ENCODE assay signal across 2 cellular contexts in genomic region chr13:112769615-112770014, GRCh38.
TF ChIP-seq lines count a peak whose summit lies in the region.

No MANE protein-coding gene starts in this region.

TF ChIP-seq in IMR-90, 13 proteins besides CTCF, POLR2A, EP300 and RAD21:
- TF ChIP-seq BHLHE40 (IDR thresholded peaks at IDR 0.05; ENCODE audit: low read depth, low read length) (no peak), FOS (IDR thresholded peaks at IDR 0.05; ENCODE audit: low read depth, low read length) (no peak), MAFK (IDR thresholded peaks at IDR 0.05; ENCODE audit: low read depth, low read length) (no peak), USF2 (IDR thresholded peaks at IDR 0.05; ENCODE audit: low read depth, low read length) (no peak), CEBPB (IDR thresholded peaks at IDR 0.05; ENCODE audit: low read depth, low read length) (no peak), MAZ (IDR thresholded peaks at IDR 0.05; ENCODE audit: borderline replicate concordance, low read depth, low read length) (no peak), RFX5 (IDR thresholded peaks at IDR 0.05; ENCODE audit: low read depth, low read length) (no peak), SMC3 (IDR thresholded peaks at IDR 0.05; ENCODE audit: low read depth, low read length) (no peak), CHD1 (IDR thresholded peaks at IDR 0.05; ENCODE audit: low read depth, low read length) (no peak), RCOR1 (IDR thresholded peaks at IDR 0.05; ENCODE audit: insufficient replicate concordance, low read length) (no peak), NFE2L2 (IDR thresholded peaks at IDR 0.05; ENCODE audit: low read depth, low read length) (no peak), MXI1 (IDR thresholded peaks at IDR 0.05; ENCODE audit: borderline replicate concordance, low read depth, low read length) (no peak)
- TF ChIP-seq, protein P1, sequence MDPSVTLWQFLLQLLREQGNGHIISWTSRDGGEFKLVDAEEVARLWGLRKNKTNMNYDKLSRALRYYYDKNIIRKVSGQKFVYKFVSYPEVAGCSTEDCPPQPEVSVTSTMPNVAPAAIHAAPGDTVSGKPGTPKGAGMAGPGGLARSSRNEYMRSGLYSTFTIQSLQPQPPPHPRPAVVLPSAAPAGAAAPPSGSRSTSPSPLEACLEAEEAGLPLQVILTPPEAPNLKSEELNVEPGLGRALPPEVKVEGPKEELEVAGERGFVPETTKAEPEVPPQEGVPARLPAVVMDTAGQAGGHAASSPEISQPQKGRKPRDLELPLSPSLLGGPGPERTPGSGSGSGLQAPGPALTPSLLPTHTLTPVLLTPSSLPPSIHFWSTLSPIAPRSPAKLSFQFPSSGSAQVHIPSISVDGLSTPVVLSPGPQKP (IDR thresholded peaks at IDR 0.05; ENCODE audit: borderline replicate concordance, low read depth, low read length), result no peak

TF ChIP-seq in H1, 55 proteins besides CTCF, POLR2A, EP300 and RAD21:
- TF ChIP-seq CBX5 (IDR thresholded peaks at IDR 0.05; ENCODE audit: low read depth, low read length), result no peak
- no peak for TF ChIP-seq ZNF274 (IDR thresholded peaks at IDR 0.05; ENCODE audit: borderline replicate concordance, extremely low read depth, low read length)
- no peak for TF ChIP-seq BACH1 (IDR thresholded peaks at IDR 0.05; ENCODE audit: low read length)
- no peak for TF ChIP-seq POLR2AphosphoS5 (IDR thresholded peaks at IDR 0.05; ENCODE audit: low read depth, low read length)
- no peak for TF ChIP-seq RNF2 (IDR thresholded peaks at IDR 0.05; ENCODE audit: borderline replicate concordance, low read depth, low read length, missing control alignments, poor library complexity, severe bottlenecking)
- TF ChIP-seq TEAD4 (IDR thresholded peaks at IDR 0.05; ENCODE audit: low read depth, low read length), result no peak
- no peak for TF ChIP-seq SIN3A (conservative IDR thresholded peaks at IDR 0.05 in 1 of 2, IDR thresholded peaks at IDR 0.05 in 1 of 2; ENCODE audit: low read depth in 1 of 2, low read length in 2 of 2)
- no peak for TF ChIP-seq KDM5A (IDR thresholded peaks at IDR 0.05; ENCODE audit: low read length)
- TF ChIP-seq CEBPB (IDR thresholded peaks at IDR 0.05; ENCODE audit: low read depth, low read length), result no peak
- TF ChIP-seq GTF2F1 (IDR thresholded peaks at IDR 0.05; ENCODE audit: borderline replicate concordance, low read depth, low read length), result no peak
